ENCODE assay signal across 2 cellular contexts in the genomic region with DNA sequence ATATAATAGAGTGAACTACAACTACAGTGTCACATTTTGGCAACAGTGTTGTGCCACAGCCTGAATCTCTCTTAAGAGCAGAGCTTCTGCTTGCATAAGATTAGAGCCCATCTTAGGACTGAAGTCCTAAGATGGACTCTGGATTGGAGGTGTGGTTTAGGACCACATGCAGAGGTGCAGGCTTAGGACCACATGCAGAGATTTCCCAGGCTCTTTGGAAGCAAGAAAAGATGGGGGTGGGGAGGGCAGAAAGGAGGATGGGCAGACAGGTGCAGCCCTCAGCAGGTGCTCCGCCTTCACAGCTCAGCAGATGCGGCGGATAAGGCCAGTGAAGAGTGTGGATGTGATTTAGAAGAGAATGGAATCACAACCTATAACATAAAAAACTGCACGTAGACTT.
A peak's percentile ranks its signal among the peaks of the same experiment; 100 is the strongest.
TF ChIP-seq lines count a peak whose summit lies in the region.

No MANE protein-coding gene starts in this region.

TF ChIP-seq in HEK293, 187 proteins besides CTCF, POLR2A, EP300 and RAD21 (continued from another document):
- TF ChIP-seq, protein P1, sequence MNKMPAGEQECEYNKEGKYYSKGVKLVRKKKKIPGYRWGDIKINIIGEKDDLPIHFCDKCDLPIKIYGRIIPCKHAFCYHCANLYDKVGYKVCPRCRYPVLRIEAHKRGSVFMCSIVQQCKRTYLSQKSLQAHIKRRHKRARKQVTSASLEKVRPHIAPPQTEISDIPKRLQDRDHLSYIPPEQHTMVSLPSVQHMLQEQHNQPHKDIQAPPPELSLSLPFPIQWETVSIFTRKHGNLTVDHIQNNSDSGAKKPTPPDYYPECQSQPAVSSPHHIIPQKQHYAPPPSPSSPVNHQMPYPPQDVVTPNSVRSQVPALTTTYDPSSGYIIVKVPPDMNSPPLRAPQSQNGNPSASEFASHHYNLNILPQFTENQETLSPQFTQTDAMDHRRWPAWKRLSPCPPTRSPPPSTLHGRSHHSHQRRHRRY (tag by site-specific recombination; IDR thresholded peaks at IDR 0.05), result no peak
- TF ChIP-seq ZNF404 (tag by site-specific recombination; IDR thresholded peaks at IDR 0.05), result no peak

TF ChIP-seq in WTC11, 78 proteins besides CTCF, POLR2A, EP300 and RAD21 (continued from another document):
- TF ChIP-seq, protein P2, sequence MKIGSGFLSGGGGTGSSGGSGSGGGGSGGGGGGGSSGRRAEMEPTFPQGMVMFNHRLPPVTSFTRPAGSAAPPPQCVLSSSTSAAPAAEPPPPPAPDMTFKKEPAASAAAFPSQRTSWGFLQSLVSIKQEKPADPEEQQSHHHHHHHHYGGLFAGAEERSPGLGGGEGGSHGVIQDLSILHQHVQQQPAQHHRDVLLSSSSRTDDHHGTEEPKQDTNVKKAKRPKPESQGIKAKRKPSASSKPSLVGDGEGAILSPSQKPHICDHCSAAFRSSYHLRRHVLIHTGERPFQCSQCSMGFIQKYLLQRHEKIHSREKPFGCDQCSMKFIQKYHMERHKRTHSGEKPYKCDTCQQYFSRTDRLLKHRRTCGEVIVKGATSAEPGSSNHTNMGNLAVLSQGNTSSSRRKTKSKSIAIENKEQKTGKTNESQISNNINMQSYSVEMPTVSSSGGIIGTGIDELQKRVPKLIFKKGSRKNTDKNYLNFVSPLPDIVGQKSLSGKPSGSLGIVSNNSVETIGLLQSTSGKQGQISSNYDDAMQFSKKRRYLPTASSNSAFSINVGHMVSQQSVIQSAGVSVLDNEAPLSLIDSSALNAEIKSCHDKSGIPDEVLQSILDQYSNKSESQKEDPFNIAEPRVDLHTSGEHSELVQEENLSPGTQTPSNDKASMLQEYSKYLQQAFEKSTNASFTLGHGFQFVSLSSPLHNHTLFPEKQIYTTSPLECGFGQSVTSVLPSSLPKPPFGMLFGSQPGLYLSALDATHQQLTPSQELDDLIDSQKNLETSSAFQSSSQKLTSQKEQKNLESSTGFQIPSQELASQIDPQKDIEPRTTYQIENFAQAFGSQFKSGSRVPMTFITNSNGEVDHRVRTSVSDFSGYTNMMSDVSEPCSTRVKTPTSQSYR (CRISPR knock-in tag; IDR thresholded peaks at IDR 0.05), result peak; percentile 77
- TF ChIP-seq HMGA2 (CRISPR knock-in tag; IDR thresholded peaks at IDR 0.05), result no peak
